14 cellular contexts compared by ENCODE assay signal in genomic region chr7:49398730-49399129, GRCh38.
DNase-seq lines count a peak whose midpoint lies in the region; ATAC-seq and TF ChIP-seq lines count a peak whose summit lies in the region.
"Had no signal": no experiment of that assay in that cellular context is flagged by ENCODE, and none has a peak within 500 bp of the region (broad histone marks: within the 10 kb centered on the region; RNA-seq: fewer than 3 reads in every experiment).

No MANE protein-coding gene starts in this region.

- peak; percentile 60 for DNase-seq in DMS 273 (lab: John Stamatoyannopoulos, UW; ENCODE audit: unreplicated experiment)
- peak; percentile 12 for DNase-seq in HT-29 (ENCODE audit: low spot score)
- peak; percentile 15 for DNase-seq in iris pigment epithelial cell (ENCODE audit: low read depth)
- DNase-seq in NOMO-1 (lab: John Stamatoyannopoulos, UW; ENCODE audit: unreplicated experiment in 2 of 2): no peak
- no peak for DNase-seq in activated T-cell treated with anti-CD3 and anti-CD28 coated beads, Interleukin-2, amount 50 U/mL, for 48 hours
- DNase-seq in tibial nerve (ENCODE audit: low spot score in 2 of 2): no peak
- no peak for DNase-seq in right lobe of liver
- DNase-seq: activated CD4-positive, alpha-beta T cell treated with anti-CD3 and anti-CD28 coated beads, Interleukin-2, amount 50 U/mL, for 48 hours; DND-41; NCI-H1436 treated with DMSO at 0.1 percent for 48 hours; thyroid gland had no signal

- TF ChIP-seq EP300 in tibial nerve (IDR thresholded peaks at IDR 0.05): no peak

- ATAC-seq in SK-N-SH treated with all-trans-retinoic acid at 6 μM for 48 hours (peak; percentile 65), right lobe of liver (no peak)
- ATAC-seq: gastroesophageal sphincter had no signal

- H3K36me3 ChIP-seq in tibial nerve (no peaks in the 10 kb centered on the region), right lobe of liver (no peaks in the 10 kb centered on the region)
- H3K36me3 ChIP-seq: ascending aorta, gastroesophageal sphincter, thyroid gland had no signal

- H3K9me3 ChIP-seq in tibial nerve: no peaks in the 10 kb centered on the region
- no peaks in the 10 kb centered on the region for H3K9me3 ChIP-seq in right lobe of liver
- H3K9me3 ChIP-seq: ascending aorta, gastroesophageal sphincter, thyroid gland had no signal

- TF ChIP-seq POLR2A in tibial nerve (IDR thresholded peaks at IDR 0.05) (no peak), right lobe of liver (IDR thresholded peaks at IDR 0.05) (no peak)

- WGBS in tibial nerve, 2 donors: 55 to 74% methylated on average over 3 of the region's 3 CpGs
- 33% methylated on average over 3 of the region's 3 CpGs for WGBS in right lobe of liver (ENCODE audit: insufficient coverage, low coverage, low lambda C conversion rate, missing lambda C conversion rate)

- H3K4me1 ChIP-seq in tibial nerve: no peaks in the 10 kb centered on the region
- H3K4me1 ChIP-seq in right lobe of liver: no peaks in the 10 kb centered on the region
- H3K4me1 ChIP-seq: ascending aorta, gastroesophageal sphincter, thyroid gland had no signal

- H3K27ac ChIP-seq in tibial nerve (no peak overlapping the region), right lobe of liver (no peak overlapping the region)
- H3K27ac ChIP-seq: ascending aorta, gastroesophageal sphincter, thyroid gland had no signal

- H3K4me3 ChIP-seq in tibial nerve: no peak overlapping the region
- H3K4me3 ChIP-seq in right lobe of liver: no peak overlapping the region
- H3K4me3 ChIP-seq: ascending aorta, gastroesophageal sphincter, thyroid gland had no signal

- no peaks in the 10 kb centered on the region for H3K27me3 ChIP-seq in tibial nerve
- no peaks in the 10 kb centered on the region for H3K27me3 ChIP-seq in right lobe of liver
- H3K27me3 ChIP-seq: ascending aorta, thyroid gland had no signal

- intact Hi-C loops in right lobe of liver (cut with DNase I): no loop called here

- TF ChIP-seq CTCF in tibial nerve (IDR thresholded peaks at IDR 0.05) (no peak), right lobe of liver (IDR thresholded peaks at IDR 0.05) (no peak)

TF ChIP-seq in SK-N-SH treated with all-trans-retinoic acid at 6 μM for 48 hours, 23 proteins besides CTCF, POLR2A, EP300 and RAD21:
- no peak for TF ChIP-seq TCF4 (CRISPR knock-in tag; IDR thresholded peaks at IDR 0.05; ENCODE audit: borderline replicate concordance)
- no peak for TF ChIP-seq ZFP3 (CRISPR knock-in tag; IDR thresholded peaks at IDR 0.05)
- TF ChIP-seq, protein P1, sequence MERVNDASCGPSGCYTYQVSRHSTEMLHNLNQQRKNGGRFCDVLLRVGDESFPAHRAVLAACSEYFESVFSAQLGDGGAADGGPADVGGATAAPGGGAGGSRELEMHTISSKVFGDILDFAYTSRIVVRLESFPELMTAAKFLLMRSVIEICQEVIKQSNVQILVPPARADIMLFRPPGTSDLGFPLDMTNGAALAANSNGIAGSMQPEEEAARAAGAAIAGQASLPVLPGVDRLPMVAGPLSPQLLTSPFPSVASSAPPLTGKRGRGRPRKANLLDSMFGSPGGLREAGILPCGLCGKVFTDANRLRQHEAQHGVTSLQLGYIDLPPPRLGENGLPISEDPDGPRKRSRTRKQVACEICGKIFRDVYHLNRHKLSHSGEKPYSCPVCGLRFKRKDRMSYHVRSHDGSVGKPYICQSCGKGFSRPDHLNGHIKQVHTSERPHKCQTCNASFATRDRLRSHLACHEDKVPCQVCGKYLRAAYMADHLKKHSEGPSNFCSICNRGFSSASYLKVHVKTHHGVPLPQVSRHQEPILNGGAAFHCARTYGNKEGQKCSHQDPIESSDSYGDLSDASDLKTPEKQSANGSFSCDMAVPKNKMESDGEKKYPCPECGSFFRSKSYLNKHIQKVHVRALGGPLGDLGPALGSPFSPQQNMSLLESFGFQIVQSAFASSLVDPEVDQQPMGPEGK (CRISPR knock-in tag; IDR thresholded peaks at IDR 0.05; ENCODE audit: borderline replicate concordance): no peak
- TF ChIP-seq ZNF70 (CRISPR knock-in tag; IDR thresholded peaks at IDR 0.05): no peak
- TF ChIP-seq TSHZ2 (CRISPR knock-in tag; IDR thresholded peaks at IDR 0.05): no peak
- no peak for TF ChIP-seq CSDC2 (CRISPR knock-in tag; IDR thresholded peaks at IDR 0.05)
- no peak for TF ChIP-seq ARNTL (CRISPR knock-in tag; IDR thresholded peaks at IDR 0.05; ENCODE audit: borderline replicate concordance, low read depth)

Comparison
In these comparisons a context has a peak if more than half of its experiments do, and no peak if none do; other contexts are left out.
1. DNase-seq: peak in DMS 273 (single experiment), HT-29 (single experiment) and iris pigment epithelial cell (single experiment); none in NOMO-1 (0 of 2), activated T-cell treated with anti-CD3 and anti-CD28 coated beads, Interleukin-2, amount 50 U/mL, for 48 hours (0 of 2), tibial nerve (0 of 2) and right lobe of liver (0 of 3).